In the genomic region with DNA sequence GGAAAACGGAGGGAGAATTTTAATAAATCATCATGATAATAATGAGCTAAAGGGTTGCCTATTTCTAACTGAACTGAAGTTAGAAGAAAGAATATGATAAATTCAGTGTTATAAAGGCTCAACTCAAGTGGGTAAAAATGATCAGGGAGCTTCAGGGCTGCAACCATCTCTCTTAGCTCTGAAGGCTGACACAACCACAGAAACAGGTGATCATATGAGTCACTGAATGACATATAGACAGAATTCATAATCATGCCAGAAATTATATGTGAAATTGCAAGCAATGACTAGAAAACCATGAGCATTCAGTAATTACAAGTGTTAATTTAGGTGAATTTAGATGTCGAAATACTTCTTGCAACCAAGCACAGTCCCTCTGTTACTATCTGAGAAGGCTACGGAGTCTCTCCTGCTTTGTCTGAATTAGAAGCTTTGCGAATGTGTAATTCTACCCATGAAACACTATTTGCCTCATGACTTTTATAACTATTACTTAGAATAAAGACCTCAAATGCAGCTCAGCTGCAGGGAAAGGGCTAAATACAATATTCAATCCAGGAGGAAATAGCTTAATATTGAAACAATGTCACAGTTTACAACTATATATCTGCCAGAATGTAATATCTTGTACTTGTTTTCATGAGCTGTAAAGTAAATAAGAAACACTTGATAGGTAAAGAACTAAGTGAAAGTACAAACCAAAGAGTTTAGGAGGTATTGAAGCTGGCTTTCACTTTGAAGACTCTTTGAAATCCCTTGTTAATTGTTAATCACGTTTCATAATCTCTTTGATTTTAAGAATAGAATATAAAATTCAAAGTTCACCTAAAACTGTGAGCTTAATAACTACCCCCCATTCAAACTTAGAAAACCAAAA, we compare ENCODE assay signal across 20 cellular contexts.
DNase-seq lines count a peak whose midpoint lies in the region; ATAC-seq, FAIRE-seq and TF ChIP-seq lines count a peak whose summit lies in the region.
"Had no signal": no experiment of that assay in that cellular context is flagged by ENCODE, and none has a peak within 500 bp of the region (broad histone marks: within the 10 kb centered on the region; RNA-seq: fewer than 3 reads in every experiment).

No MANE protein-coding gene starts in this region.

- H3K4me3 ChIP-seq in fibroblast of mammary gland (ENCODE audit: control insufficient read depth, low read depth, low read length) = no peak overlapping the region
- H3K4me3 ChIP-seq: K562 had no signal

- peak; percentile 11 for DNase-seq in HT1080 (ENCODE audit: low read depth)
- DNase-seq in RKO (ENCODE audit: low spot score) = peak; percentile 53
- DNase-seq in fibroblast of mammary gland (ENCODE audit: low read depth) = peak; percentile 14
- no peak for DNase-seq in type B pancreatic cell (ENCODE audit: extremely low spot score, unreplicated experiment)
- DNase-seq in HTR-8/SVneo (ENCODE audit: insufficient read length, low spot score) = no peak
- no peak for DNase-seq in Kasumi-1 (lab: John Stamatoyannopoulos, UW)
- DNase-seq: AML-193, DND-41, H7, NCI-H1048, NCI-H1436, NCI-H1930, NCI-H226, NCI-H524 had no signal

- H3K27me3 Mint-ChIP-seq in type B pancreatic cell = no peaks in the 10 kb centered on the region

- no peaks in the 10 kb centered on the region for H3K4me1 Mint-ChIP-seq in type B pancreatic cell (ENCODE audit: unreplicated experiment)
- H3K4me1 Mint-ChIP-seq: CD14-positive monocyte had no signal

- no peaks in the 10 kb centered on the region for H3K36me3 Mint-ChIP-seq in type B pancreatic cell
- H3K36me3 Mint-ChIP-seq: CD14-positive monocyte had no signal

- H3K9me3 Mint-ChIP-seq in type B pancreatic cell = peaks cover 9% of the 10 kb centered on the region

- no peak for FAIRE-seq in HTR-8/SVneo (lab: Jason Lieb, UNC)
- FAIRE-seq: G401.6, K562 had no signal

- peak overlapping the region; percentile 1 for H3K27ac Mint-ChIP-seq in type B pancreatic cell
- H3K27ac Mint-ChIP-seq: CD14-positive monocyte had no signal

- TF ChIP-seq CTCF in fibroblast of mammary gland (conservative IDR thresholded peaks at IDR 0.05; ENCODE audit: control insufficient read depth, insufficient read depth, low read depth, low read length) (no peak), type B pancreatic cell (conservative IDR thresholded peaks at IDR 0.05) (no peak)

- H3K4me3 Mint-ChIP-seq in type B pancreatic cell = no peak overlapping the region
- H3K4me3 Mint-ChIP-seq: CD14-positive monocyte had no signal

- no peak for ATAC-seq in GM21576 (IDR thresholded peaks at IDR 0.05; ENCODE audit: unreplicated experiment)
- ATAC-seq: K562, Panc1, Right ventricle myocardium inferior had no signal

Comparison
In these comparisons a context has a peak if more than half of its experiments do, and no peak if none do; other contexts are left out.
1. DNase-seq: peak in HT1080 (single experiment), RKO (single experiment) and fibroblast of mammary gland (single experiment); none in type B pancreatic cell (single experiment), HTR-8/SVneo (single experiment) and Kasumi-1 (0 of 2).